19 cellular contexts compared by ENCODE assay signal in genomic region chr7:156944876-156945275, GRCh38. TPM values are rescaled to one million over a fixed set of nuclear protein-coding genes. Genes with fewer than 3 reads are reported as not detected.
A peak's percentile ranks its signal among the peaks of the same experiment; 100 is the strongest.
DNase-seq lines count a peak whose midpoint lies in the region; ATAC-seq and TF ChIP-seq lines count a peak whose summit lies in the region.
"Had no signal": no experiment of that assay in that cellular context is flagged by ENCODE, and none has a peak within 500 bp of the region (broad histone marks: within the 10 kb centered on the region; RNA-seq: fewer than 3 reads in every experiment).

No MANE protein-coding gene starts in this region.

- H3K23ac ChIP-seq in IMR-90 (ENCODE audit: low read depth, low read length) (no peak overlapping the region), neuronal stem cell (ENCODE audit: low read depth, low read length, poor library complexity) (peak overlapping the region; percentile 81)

- dilution Hi-C loops in IMR-90 (cut with HindIII; ENCODE audit: low sequenced_read_pairs, unreplicated experiment), result no loop called here

- H3K79me1 ChIP-seq in IMR-90 (ENCODE audit: low read depth in 1 of 2, low read length in 2 of 2), result no peaks in the 10 kb centered on the region; a peak in 2 of 4 replicates
- H3K79me1 ChIP-seq in neuronal stem cell (ENCODE audit: low read depth, low read length), result no peaks in the 10 kb centered on the region

- in situ Hi-C loops in IMR-90 (cut with MboI; ENCODE audit: low sequenced_read_pairs), result no loop called here

- H3K27me3 ChIP-seq in IMR-90 (ENCODE audit: control insufficient read depth, insufficient read depth, low read length) (peaks cover 27% of the 10 kb centered on the region), neuronal stem cell (ENCODE audit: control insufficient read depth in 3 of 3, insufficient read depth in 3 of 3, low read depth in 1 of 3, low read length in 3 of 3) (peaks cover 0 to 29% (median 2%) of the 10 kb centered on the region in 3 experiments)

- WGBS in IMR-90 (ENCODE audit: extremely low coverage in 2 of 2, insufficient read length in 1 of 2), 2 experiments, result 70% methylated on average over 2 of the region's 9 CpGs; no CpG with 5 or more reads in 1 of the 2 experiments
- WGBS in neuronal stem cell (ENCODE audit: extremely low coverage in 2 of 2, insufficient read length in 2 of 2, insufficient replicate concordance in 1 of 2), 2 donors, result no CpG with 5 or more reads among the region's 9 CpGs

- H3K14ac ChIP-seq in IMR-90 (replicated peaks; ENCODE audit: low read depth, low read length), result no peak overlapping the region
- peak overlapping the region; percentile 64 for H3K14ac ChIP-seq in neuronal stem cell (ENCODE audit: low read length)

- no peak for TF ChIP-seq POLR2A in IMR-90 (IDR thresholded peaks at IDR 0.05; ENCODE audit: low read depth, low read length)

- no peak overlapping the region for H2BK120ac ChIP-seq in IMR-90 (ENCODE audit: low read depth, low read length)
- H2BK120ac ChIP-seq in neuronal stem cell (ENCODE audit: low read depth, low read length), result no peak overlapping the region

- TF ChIP-seq RAD21 in IMR-90 (IDR thresholded peaks at IDR 0.05; ENCODE audit: low read length), result no peak

- CTCF ChIA-PET in IMR-90 (lab: Yijun Ruan, JAX), result no interaction called here

- no peak overlapping the region for H2BK20ac ChIP-seq in IMR-90 (ENCODE audit: low read depth, low read length)

- POLR2A ChIA-PET in IMR-90 (lab: Charles Lee; ENCODE audit: unreplicated experiment), result no interaction called here

- ATAC-seq in IMR-90 (ENCODE audit: low read depth), result no peak
- no peak for ATAC-seq in GM21619 (IDR thresholded peaks at IDR 0.05; ENCODE audit: unreplicated experiment)
- ATAC-seq in HG03175 (IDR thresholded peaks at IDR 0.05; ENCODE audit: unreplicated experiment), result no peak
- ATAC-seq: GM12878, HCT116 had no signal

- no TSS peak for BruUV-seq in IMR-90 (replicated peaks; lab: Mats Ljungman, UMichigan)

- H2BK15ac ChIP-seq in IMR-90 (ENCODE audit: low read depth, low read length) (no peak overlapping the region), neuronal stem cell (ENCODE audit: low read length) (no peak overlapping the region)

- no peak overlapping the region for H4K5ac ChIP-seq in IMR-90 (ENCODE audit: low read depth, low read length)

- H2AK5ac ChIP-seq in IMR-90 (ENCODE audit: low read depth, low read length) (no peak overlapping the region), neuronal stem cell (ENCODE audit: low read depth, low read length) (no peak overlapping the region)

- H3K27ac ChIP-seq in IMR-90 (ENCODE audit: insufficient read depth, low read length) (no peak overlapping the region), neuronal stem cell (replicated peaks; ENCODE audit: low read length) (no peak overlapping the region)
- H3K27ac ChIP-seq: C4-2B, KMS-11 had no signal

- H3K9ac ChIP-seq in IMR-90 (ENCODE audit: low read depth, low read length) (no peak overlapping the region), neuronal stem cell (ENCODE audit: low read depth, low read length, poor library complexity) (no peak overlapping the region)
- H3K9ac ChIP-seq: KMS-11 had no signal

- peaks cover 2% of the 10 kb centered on the region; the same call in 1 of the 2 replicates for H3K9me3 ChIP-seq in IMR-90 (ENCODE audit: control insufficient read depth, insufficient read depth, low read length)
- peaks cover 5 to 6% of the 10 kb centered on the region in 2 donors for H3K9me3 ChIP-seq in neuronal stem cell (replicated peaks in 1 of 2; ENCODE audit: control insufficient read depth in 2 of 2, insufficient read depth in 1 of 2, low read depth in 1 of 2, low read length in 2 of 2)

- peak overlapping the region; percentile 28 for H2AK9ac ChIP-seq in IMR-90 (replicated peaks; ENCODE audit: low read depth, low read length, poor library complexity)

- H3K36me3 ChIP-seq in IMR-90 (ENCODE audit: control insufficient read depth, insufficient read depth, low read length) (no peaks in the 10 kb centered on the region), neuronal stem cell (replicated peaks in 1 of 2; ENCODE audit: control insufficient read depth in 2 of 2, insufficient read depth in 2 of 2, low read length in 2 of 2) (no peaks in the 10 kb centered on the region)

- no peak overlapping the region for H3K56ac ChIP-seq in IMR-90 (ENCODE audit: extremely low read depth, insufficient read depth, low read length)

- H3K4me1 ChIP-seq in IMR-90 (ENCODE audit: control insufficient read depth, insufficient read depth, low read length) (no peaks in the 10 kb centered on the region), neuronal stem cell (ENCODE audit: control insufficient read depth in 2 of 2, insufficient read depth in 1 of 2, low read depth in 1 of 2, low read length in 2 of 2) (peaks cover 2 to 3% of the 10 kb centered on the region in 2 donors)

- H3K4me3 ChIP-seq in IMR-90 (ENCODE audit: insufficient read depth, low read depth, low read length), result no peak overlapping the region
- H3K4me3 ChIP-seq in neuronal stem cell (ENCODE audit: low read length in 2 of 2), result no peak overlapping the region
- H3K4me3 ChIP-seq: GM12878 had no signal

- DNase-seq in IMR-90 (no peak), iPS-NIHi7 (ENCODE audit: extremely low spot score) (peak; percentile 40), neuronal stem cell (ENCODE audit: low spot score) (no peak), Kasumi-1 (lab: John Stamatoyannopoulos, UW) (no peak), SKM-1 (lab: John Stamatoyannopoulos, UW; ENCODE audit: unreplicated experiment) (no peak)
- DNase-seq: ACHN; AML-193; Caco-2; CD4-positive, alpha-beta T cell; DMS153; DMS79 treated with DMSO at 0.1 percent for 48 hours; EL; HFFc6 had no signal

- H3K4ac ChIP-seq in IMR-90 (ENCODE audit: low read depth, low read length) (no peak overlapping the region), neuronal stem cell (ENCODE audit: low read length) (no peak overlapping the region)

- intact Hi-C loops in IMR-90 (cut with micrococcal nuclease), result no loop called here

- H4K91ac ChIP-seq in IMR-90 (ENCODE audit: insufficient read depth, low read depth, low read length) (no peak overlapping the region), neuronal stem cell (ENCODE audit: low read depth, low read length, poor library complexity) (no peak overlapping the region)

- no peaks in the 10 kb centered on the region; the same call in 1 of the 2 replicates for H3K9me1 ChIP-seq in IMR-90 (ENCODE audit: insufficient read depth, low read length)

- no peaks in the 10 kb centered on the region for H4K20me1 ChIP-seq in IMR-90 (ENCODE audit: insufficient read depth, low read length)

- no peak overlapping the region for H2BK5ac ChIP-seq in IMR-90 (ENCODE audit: low read depth, low read length, poor library complexity, severe bottlenecking)
- no peak overlapping the region for H2BK5ac ChIP-seq in neuronal stem cell (ENCODE audit: low read length)

- TF ChIP-seq CTCF in IMR-90 (conservative IDR thresholded peaks at IDR 0.05; ENCODE audit: low read depth, low read length), result no peak

- H2BK12ac ChIP-seq in neuronal stem cell (ENCODE audit: low read length), result no peak overlapping the region

- H3K4me2 ChIP-seq in IMR-90 (ENCODE audit: low read depth, low read length), result no peak overlapping the region
- H3K4me2 ChIP-seq in neuronal stem cell (ENCODE audit: insufficient read depth, low read length, poor library complexity, severe bottlenecking), result no peak overlapping the region
- H3K4me2 ChIP-seq: KMS-11 had no signal

- H4K8ac ChIP-seq in IMR-90 (ENCODE audit: low read depth in 2 of 2, low read length in 2 of 2), result no peak overlapping the region
- no peak overlapping the region for H4K8ac ChIP-seq in neuronal stem cell (ENCODE audit: low read depth, low read length)

- H2AFZ ChIP-seq in IMR-90 (replicated peaks; ENCODE audit: low read length, poor library complexity) (no peak overlapping the region), neuronal stem cell (ENCODE audit: low read length) (peak overlapping the region; percentile 10)

- H3K18ac ChIP-seq in IMR-90 (ENCODE audit: low read depth, low read length) (no peak overlapping the region), neuronal stem cell (ENCODE audit: low read length) (peak overlapping the region; percentile 5)

TF ChIP-seq in IMR-90, 13 proteins besides CTCF, POLR2A, EP300 and RAD21 (continues in another document):
- TF ChIP-seq NFE2L2 (IDR thresholded peaks at IDR 0.05; ENCODE audit: low read depth, low read length), result no peak
- no peak for TF ChIP-seq USF2 (IDR thresholded peaks at IDR 0.05; ENCODE audit: low read depth, low read length)
- no peak for TF ChIP-seq BHLHE40 (IDR thresholded peaks at IDR 0.05; ENCODE audit: low read depth, low read length)
- no peak for TF ChIP-seq MAZ (IDR thresholded peaks at IDR 0.05; ENCODE audit: borderline replicate concordance, low read depth, low read length)
- no peak for TF ChIP-seq MXI1 (IDR thresholded peaks at IDR 0.05; ENCODE audit: borderline replicate concordance, low read depth, low read length)
- TF ChIP-seq RFX5 (IDR thresholded peaks at IDR 0.05; ENCODE audit: low read depth, low read length), result no peak
- TF ChIP-seq SMC3 (IDR thresholded peaks at IDR 0.05; ENCODE audit: low read depth, low read length), result no peak
- no peak for TF ChIP-seq RCOR1 (IDR thresholded peaks at IDR 0.05; ENCODE audit: insufficient replicate concordance, low read length)
- TF ChIP-seq CEBPB (IDR thresholded peaks at IDR 0.05; ENCODE audit: low read depth, low read length), result no peak
- TF ChIP-seq CHD1 (IDR thresholded peaks at IDR 0.05; ENCODE audit: low read depth, low read length), result no peak
- no peak for TF ChIP-seq FOS (IDR thresholded peaks at IDR 0.05; ENCODE audit: low read depth, low read length)
- TF ChIP-seq MAFK (IDR thresholded peaks at IDR 0.05; ENCODE audit: low read depth, low read length), result no peak

RNA-seq across cellular contexts. Expression of gene NOM1, which starts 4.6 kb away (rescaled TPM):
- 15.4 and 16.4 TPM in 2 replicates for total RNA-seq in IMR-90 (2012; rRNA removed)
- polyA plus RNA-seq in IMR-90 (2012; rRNA removed), result 14.3 and 15.3 TPM in 2 replicates
- 3.5 and 6.4 TPM in 2 replicates for polyA plus RNA-seq in IMR-90 (2012; cell fraction: cytosol; rRNA removed)
- polyA plus RNA-seq in IMR-90 (2012; cell fraction: nucleus; rRNA removed; ENCODE audit: low replicate concordance), result 29.4 and 48.6 TPM in 2 replicates
- 7.5 TPM for polyA plus RNA-seq in neuronal stem cell (2013, experiment 1 of 2)
- 7.7 TPM for polyA plus RNA-seq in neuronal stem cell (2013, experiment 2 of 2)

RNA-seq across cellular contexts. Expression of gene LMBR1, which starts 51.9 kb away (rescaled TPM):
- total RNA-seq in IMR-90 (2012; rRNA removed), result 19.9 and 30.3 TPM in 2 replicates
- 9.3 and 11.9 TPM in 2 replicates for polyA plus RNA-seq in IMR-90 (2012; rRNA removed)
- polyA plus RNA-seq in IMR-90 (2012; cell fraction: cytosol; rRNA removed), result 5.0 and 12.5 TPM in 2 replicates
- polyA plus RNA-seq in IMR-90 (2012; cell fraction: nucleus; rRNA removed; ENCODE audit: low replicate concordance), result 11.8 and 15.5 TPM in 2 replicates
- 28.8 TPM for polyA plus RNA-seq in neuronal stem cell (2013, experiment 1 of 2)
- polyA plus RNA-seq in neuronal stem cell (2013, experiment 2 of 2), result 29.0 TPM
